Comparison of ENCODE assay signal across 8 cellular contexts in the genomic region with DNA sequence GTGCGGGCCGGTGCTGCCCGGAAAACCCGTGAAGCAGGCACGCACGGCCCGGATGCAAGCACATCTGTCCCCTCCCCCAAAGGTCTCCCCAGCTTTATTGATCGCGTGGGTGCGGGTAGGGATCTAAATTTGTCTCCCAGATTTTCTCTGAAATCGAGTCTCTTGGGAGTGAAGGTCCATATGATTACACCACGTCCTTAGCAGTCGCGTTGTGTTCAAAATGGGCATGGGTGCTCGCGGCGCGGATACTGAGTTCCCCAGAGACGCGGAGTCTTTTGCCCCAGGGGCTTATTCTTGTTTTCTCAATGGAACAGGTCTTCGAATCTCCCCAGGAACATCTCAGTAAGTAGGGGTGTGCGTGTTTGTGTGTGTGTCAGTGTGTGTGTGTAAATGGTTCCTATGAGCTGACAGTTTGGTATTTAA. TPM values are rescaled to one million over a fixed set of nuclear protein-coding genes. Genes with fewer than 3 reads are reported as not detected.
DNase-seq lines count a peak whose midpoint lies in the region; ATAC-seq, FAIRE-seq and TF ChIP-seq lines count a peak whose summit lies in the region.

No MANE protein-coding gene starts in this region.

- H3K27me3 ChIP-seq in GM23338 (ENCODE audit: insufficient read depth) (peaks cover 28% of the 10 kb centered on the region), tibial artery (no peaks in the 10 kb centered on the region)

- peak overlapping the region; percentile 97 for H3K4me2 ChIP-seq in GM23338

- peak overlapping the region; percentile 98 for H2AFZ ChIP-seq in GM23338

- peak overlapping the region; percentile 71 to 83 for H3K9ac ChIP-seq in kidney (ENCODE audit: low read length in 2 of 2)

- no peaks in the 10 kb centered on the region; the same call in 1 of the 2 replicates for H4K20me1 ChIP-seq in GM23338 (replicated peaks; ENCODE audit: insufficient read depth)

- intact Hi-C loops in kidney (cut with DNase I) = no loop called here
- intact Hi-C loops in tibial artery (cut with DNase I; ENCODE audit: low total_unique reads) = no loop called here

- H3K9me2 ChIP-seq in GM23338 (ENCODE audit: insufficient read depth) = no peaks in the 10 kb centered on the region

- H3K4me1 Mint-ChIP-seq in GM23338 = peaks cover 27% of the 10 kb centered on the region
- H3K4me1 Mint-ChIP-seq in activated naive CD8-positive, alpha-beta T cell treated with anti-CD3 and anti-CD28 coated beads for 36 hours = peaks cover 25% of the 10 kb centered on the region

- TF ChIP-seq CTCF in AG09309 (IDR thresholded peaks at IDR 0.05; ENCODE audit: control insufficient read depth, insufficient read depth, low read depth, low read length, missing control alignments) (no peak), GM23338 (conservative IDR thresholded peaks at IDR 0.05; ENCODE audit: low read depth in 2 of 2) (no peak), kidney (IDR thresholded peaks at IDR 0.05; ENCODE audit: borderline replicate concordance, extremely low read depth, insufficient read depth) (no peak), tibial artery (IDR thresholded peaks at IDR 0.05) (no peak)

- H3K4me3 ChIP-seq in AG09309 (ENCODE audit: control insufficient read depth, low read depth, low read length) (peak overlapping the region; percentile 32), GM23338 (peak overlapping the region; percentile 69), kidney (ENCODE audit: low read length in 2 of 2) (peak overlapping the region; percentile 66 to 69), tibial artery (peak overlapping the region; percentile 62 to 66)

- H3K27me3 Mint-ChIP-seq in GM23338 (ENCODE audit: insufficient read depth, low read depth, poor library complexity) = peaks cover 24% of the 10 kb centered on the region
- peaks cover 7% of the 10 kb centered on the region for H3K27me3 Mint-ChIP-seq in activated naive CD8-positive, alpha-beta T cell treated with anti-CD3 and anti-CD28 coated beads for 36 hours

- DNase-seq in AG09309 (ENCODE audit: low read depth) = no peak
- no peak for DNase-seq in GM23338 (ENCODE audit: low spot score)
- DNase-seq in activated naive CD8-positive, alpha-beta T cell treated with anti-CD3 and anti-CD28 coated beads for 36 hours = no peak
- no peak for DNase-seq in kidney
- DNase-seq in tibial artery = peak in 1 of 2 donors; percentile 71
- no peak for DNase-seq in midbrain (lab: John Stamatoyannopoulos, UW)
- DNase-seq in mucosa of gallbladder (ENCODE audit: low spot score) = no peak
- no peak for DNase-seq in SIG-M5 treated with dmso at 0.1 percent for 504 hours (lab: John Stamatoyannopoulos, UW; ENCODE audit: unreplicated experiment)

- peaks cover 28% of the 10 kb centered on the region for H3K4me1 ChIP-seq in GM23338 (ENCODE audit: insufficient read depth)
- H3K4me1 ChIP-seq in kidney (ENCODE audit: control insufficient read depth in 1 of 2, insufficient read depth in 1 of 2, low read depth in 1 of 2, low read length in 2 of 2) = peaks cover 0 to 5% of the 10 kb centered on the region in 2 donors
- peaks cover 0 to 34% (median 12%) of the 10 kb centered on the region in 4 donors for H3K4me1 ChIP-seq in tibial artery

- H3K79me2 ChIP-seq in GM23338 (replicated peaks; ENCODE audit: insufficient read depth) = peaks cover 28% of the 10 kb centered on the region

- H3K36me3 Mint-ChIP-seq in GM23338 (ENCODE audit: low read depth) = peaks cover 8% of the 10 kb centered on the region; the same call in 2 of the 3 replicates
- H3K36me3 Mint-ChIP-seq in activated naive CD8-positive, alpha-beta T cell treated with anti-CD3 and anti-CD28 coated beads for 36 hours = peaks cover 14% of the 10 kb centered on the region

- ATAC-seq in GM23338 = no peak

- no peaks in the 10 kb centered on the region for H3K9me3 Mint-ChIP-seq in GM23338
- H3K9me3 Mint-ChIP-seq in activated naive CD8-positive, alpha-beta T cell treated with anti-CD3 and anti-CD28 coated beads for 36 hours = no peaks in the 10 kb centered on the region

- H3K9me3 ChIP-seq in kidney (ENCODE audit: control insufficient read depth in 1 of 2, low read length in 2 of 2) = no peaks in the 10 kb centered on the region
- no peaks in the 10 kb centered on the region for H3K9me3 ChIP-seq in tibial artery

- 0 out of 2 replicates have a peak, but pooled peaks cover 4% of the 10 kb centered on the region for H3F3A ChIP-seq in GM23338 (replicated peaks; ENCODE audit: low read depth)

- no peaks in the 10 kb centered on the region for H3K36me3 ChIP-seq in GM23338 (ENCODE audit: insufficient read depth)
- no peaks in the 10 kb centered on the region for H3K36me3 ChIP-seq in kidney (ENCODE audit: control insufficient read depth in 1 of 2, insufficient read depth in 2 of 2, low read length in 2 of 2)
- no peaks in the 10 kb centered on the region for H3K36me3 ChIP-seq in tibial artery

- H3K4me3 Mint-ChIP-seq in GM23338 = peak overlapping the region; percentile 87
- peak overlapping the region; percentile 83 for H3K4me3 Mint-ChIP-seq in activated naive CD8-positive, alpha-beta T cell treated with anti-CD3 and anti-CD28 coated beads for 36 hours

- H3K27ac Mint-ChIP-seq in GM23338 = no peak overlapping the region
- H3K27ac Mint-ChIP-seq in activated naive CD8-positive, alpha-beta T cell treated with anti-CD3 and anti-CD28 coated beads for 36 hours = peak overlapping the region; percentile 97

- FAIRE-seq in kidney (lab: Jason Lieb, UNC) = no peak

- H3K27ac ChIP-seq in GM23338 (ENCODE audit: low read depth) (no peak overlapping the region), kidney (ENCODE audit: low read depth in 2 of 2, low read length in 2 of 2) (peak overlapping the region in 1 of 2 donors; percentile 69), tibial artery (peak overlapping the region; percentile 97)

TF ChIP-seq in GM23338, 12 proteins besides CTCF, POLR2A, EP300 and RAD21:
- TF ChIP-seq, protein P1, sequence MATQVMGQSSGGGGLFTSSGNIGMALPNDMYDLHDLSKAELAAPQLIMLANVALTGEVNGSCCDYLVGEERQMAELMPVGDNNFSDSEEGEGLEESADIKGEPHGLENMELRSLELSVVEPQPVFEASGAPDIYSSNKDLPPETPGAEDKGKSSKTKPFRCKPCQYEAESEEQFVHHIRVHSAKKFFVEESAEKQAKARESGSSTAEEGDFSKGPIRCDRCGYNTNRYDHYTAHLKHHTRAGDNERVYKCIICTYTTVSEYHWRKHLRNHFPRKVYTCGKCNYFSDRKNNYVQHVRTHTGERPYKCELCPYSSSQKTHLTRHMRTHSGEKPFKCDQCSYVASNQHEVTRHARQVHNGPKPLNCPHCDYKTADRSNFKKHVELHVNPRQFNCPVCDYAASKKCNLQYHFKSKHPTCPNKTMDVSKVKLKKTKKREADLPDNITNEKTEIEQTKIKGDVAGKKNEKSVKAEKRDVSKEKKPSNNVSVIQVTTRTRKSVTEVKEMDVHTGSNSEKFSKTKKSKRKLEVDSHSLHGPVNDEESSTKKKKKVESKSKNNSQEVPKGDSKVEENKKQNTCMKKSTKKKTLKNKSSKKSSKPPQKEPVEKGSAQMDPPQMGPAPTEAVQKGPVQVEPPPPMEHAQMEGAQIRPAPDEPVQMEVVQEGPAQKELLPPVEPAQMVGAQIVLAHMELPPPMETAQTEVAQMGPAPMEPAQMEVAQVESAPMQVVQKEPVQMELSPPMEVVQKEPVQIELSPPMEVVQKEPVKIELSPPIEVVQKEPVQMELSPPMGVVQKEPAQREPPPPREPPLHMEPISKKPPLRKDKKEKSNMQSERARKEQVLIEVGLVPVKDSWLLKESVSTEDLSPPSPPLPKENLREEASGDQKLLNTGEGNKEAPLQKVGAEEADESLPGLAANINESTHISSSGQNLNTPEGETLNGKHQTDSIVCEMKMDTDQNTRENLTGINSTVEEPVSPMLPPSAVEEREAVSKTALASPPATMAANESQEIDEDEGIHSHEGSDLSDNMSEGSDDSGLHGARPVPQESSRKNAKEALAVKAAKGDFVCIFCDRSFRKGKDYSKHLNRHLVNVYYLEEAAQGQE (IDR thresholded peaks at IDR 0.05; ENCODE audit: unreplicated experiment) = no peak
- TF ChIP-seq NANOG (IDR thresholded peaks at IDR 0.05; ENCODE audit: borderline replicate concordance) (no peak), EZH2 (IDR thresholded peaks at IDR 0.05; ENCODE audit: low read depth, unreplicated experiment) (peak; percentile 46), STAT1 (IDR thresholded peaks at IDR 0.05; ENCODE audit: unreplicated experiment) (no peak)
- TF ChIP-seq, protein P2, sequence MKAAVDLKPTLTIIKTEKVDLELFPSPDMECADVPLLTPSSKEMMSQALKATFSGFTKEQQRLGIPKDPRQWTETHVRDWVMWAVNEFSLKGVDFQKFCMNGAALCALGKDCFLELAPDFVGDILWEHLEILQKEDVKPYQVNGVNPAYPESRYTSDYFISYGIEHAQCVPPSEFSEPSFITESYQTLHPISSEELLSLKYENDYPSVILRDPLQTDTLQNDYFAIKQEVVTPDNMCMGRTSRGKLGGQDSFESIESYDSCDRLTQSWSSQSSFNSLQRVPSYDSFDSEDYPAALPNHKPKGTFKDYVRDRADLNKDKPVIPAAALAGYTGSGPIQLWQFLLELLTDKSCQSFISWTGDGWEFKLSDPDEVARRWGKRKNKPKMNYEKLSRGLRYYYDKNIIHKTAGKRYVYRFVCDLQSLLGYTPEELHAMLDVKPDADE (IDR thresholded peaks at IDR 0.05) = no peak

RNA-seq across cellular contexts. Expression of a gene that starts 2.8 kb away (rescaled TPM):
- 39.8 and 45.7 TPM in 2 replicates for total RNA-seq in GM23338 (2014; rRNA removed; shearing (Covaris generic))
- 47.9 and 67.9 TPM in 2 replicates for polyA plus RNA-seq in GM23338 (2016; fragmentation: Nextera tagmentation; extraction: Ambion mirVana)
- total RNA-seq in activated naive CD8-positive, alpha-beta T cell treated with anti-CD3 and anti-CD28 coated beads for 36 hours = 10 to 100 TPM; 42.6 to 45.9 TPM
- total RNA-seq in kidney = 52.3 TPM
- 3.4 TPM for polyA plus RNA-seq in kidney (ENCODE audit: insufficient read depth, low read depth, low replicate concordance)
- 52.3 TPM for total RNA-seq in mucosa of gallbladder

RNA-seq across cellular contexts. Expression of a gene that starts 57.6 kb away (rescaled TPM):
- total RNA-seq in GM23338 (2014; rRNA removed; shearing (Covaris generic)) = not detected in 2 replicates
- polyA plus RNA-seq in GM23338 (2016; fragmentation: Nextera tagmentation; extraction: Ambion mirVana) = not detected in 2 replicates
- not detected for total RNA-seq in activated naive CD8-positive, alpha-beta T cell treated with anti-CD3 and anti-CD28 coated beads for 36 hours
- total RNA-seq in kidney = not detected
- 2.8 TPM for polyA plus RNA-seq in kidney (ENCODE audit: insufficient read depth, low read depth, low replicate concordance)
- not detected for total RNA-seq in mucosa of gallbladder
